In the genomic region with DNA sequence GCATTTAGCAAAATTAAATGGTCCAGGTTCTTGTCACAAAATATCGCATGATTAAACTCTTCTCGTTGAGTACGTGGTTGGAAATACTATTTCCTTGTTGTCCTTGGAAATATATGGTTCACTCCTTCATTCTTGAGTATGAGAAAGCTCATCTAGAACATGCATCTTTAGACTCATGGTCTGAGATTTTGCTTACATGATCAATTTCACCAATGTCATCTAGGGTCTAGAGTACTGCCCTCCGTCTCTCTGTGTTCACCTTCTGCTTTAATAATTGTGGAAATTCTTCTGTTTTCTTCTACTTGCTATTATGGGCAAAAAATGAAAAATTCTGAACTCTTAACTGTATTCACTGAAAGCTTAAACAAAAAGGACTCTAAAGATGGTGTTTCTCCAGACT, we compare ENCODE assay signal across 7 cellular contexts.
"Had no signal": no experiment of that assay in that cellular context is flagged by ENCODE, and none has a peak within 500 bp of the region (broad histone marks: within the 10 kb centered on the region; RNA-seq: fewer than 3 reads in every experiment).

No MANE protein-coding gene starts in this region.

- H2AFZ ChIP-seq: GM23338 had no signal

- H3K4me2 ChIP-seq: KMS-11 had no signal

- ATAC-seq: GM23338 had no signal

- H3K4me3 ChIP-seq: GM23338 had no signal

- FAIRE-seq: H1, H54 had no signal

- DNase-seq: H9, Karpas-422 had no signal

- H3K9ac ChIP-seq: KMS-11 had no signal

- H3K27ac ChIP-seq: HL-60, KMS-11 had no signal
